Comparison of ENCODE assay signal across 6 cellular contexts in genomic region chr9:7858166-7858565, GRCh38.
"Had no signal": no experiment of that assay in that cellular context is flagged by ENCODE, and none has a peak within 500 bp of the region (broad histone marks: within the 10 kb centered on the region; RNA-seq: fewer than 3 reads in every experiment).

No MANE protein-coding gene starts in this region.

- DNase-seq: H9, HCEC 1CT, IMR-90, KG1 had no signal

- H3K9me3 Mint-ChIP-seq: GM23338, H9 had no signal

- H3K4me1 Mint-ChIP-seq: GM23338, H9 had no signal

- H3K27ac Mint-ChIP-seq: GM23338, H9 had no signal

- H3K4me3 ChIP-seq: GM23338, K562 had no signal

- H3K4me3 Mint-ChIP-seq: GM23338, H9 had no signal
